8 cellular contexts compared by ENCODE assay signal in the genomic region with DNA sequence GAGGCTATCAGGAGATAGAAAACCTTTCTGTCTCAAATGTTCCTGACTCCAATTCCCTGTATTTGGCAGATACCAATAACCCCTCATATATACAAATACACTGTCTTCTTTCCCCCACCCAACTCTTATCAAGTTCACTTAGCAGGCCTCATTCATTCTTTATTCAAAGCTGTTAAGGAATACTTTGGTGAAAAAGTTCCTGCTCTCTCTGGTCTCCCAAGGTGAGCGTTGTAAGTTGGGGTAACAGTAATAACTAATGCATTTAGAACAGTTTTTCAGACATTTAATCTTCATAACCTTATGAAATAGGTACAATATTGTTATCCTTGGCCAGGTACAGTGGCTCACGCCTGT. TPM values are rescaled to one million over a fixed set of nuclear protein-coding genes. Genes with fewer than 3 reads are reported as not detected.
DNase-seq lines count a peak whose midpoint lies in the region; ATAC-seq lines count a peak whose summit lies in the region.

No MANE protein-coding gene starts in this region.

- H3K9me3 ChIP-seq in T-helper 17 cell (ENCODE audit: control insufficient read depth, low read length, poor library complexity, severe bottlenecking), result no peaks in the 10 kb centered on the region
- no peaks in the 10 kb centered on the region for H3K9me3 ChIP-seq in iPS-18a (ENCODE audit: control insufficient read depth, low read depth, low read length)
- H3K9me3 ChIP-seq in subcutaneous abdominal adipose tissue (ENCODE audit: control insufficient read depth in 5 of 5, low read length in 5 of 5), result no peaks in the 10 kb centered on the region

- ATAC-seq in T-helper 17 cell, result no peak
- no peak for ATAC-seq in HG03139 (IDR thresholded peaks at IDR 0.05; ENCODE audit: unreplicated experiment)

- H3K4me3 Mint-ChIP-seq in activated naive CD4-positive, alpha-beta T cell treated with anti-CD3 and anti-CD28 coated beads, Interleukin-2, amount 50 U/mL, for 24 hours, result peak overlapping the region; percentile 91
- peak overlapping the region; percentile 94 for H3K4me3 Mint-ChIP-seq in T-helper 17 cell

- H3K9ac ChIP-seq in iPS-18a (ENCODE audit: low read length) (no peak overlapping the region), subcutaneous abdominal adipose tissue (ENCODE audit: low read length in 5 of 5) (no peak overlapping the region)

- H3K27ac ChIP-seq in iPS-18a (ENCODE audit: low read length) (no peak overlapping the region), subcutaneous abdominal adipose tissue (ENCODE audit: low read depth, low read length) (no peak overlapping the region)

- no peaks in the 10 kb centered on the region for H3K27me3 Mint-ChIP-seq in activated naive CD4-positive, alpha-beta T cell treated with anti-CD3 and anti-CD28 coated beads, Interleukin-2, amount 50 U/mL, for 24 hours
- no peaks in the 10 kb centered on the region for H3K27me3 Mint-ChIP-seq in T-helper 17 cell

- no peaks in the 10 kb centered on the region for H3K36me3 Mint-ChIP-seq in activated naive CD4-positive, alpha-beta T cell treated with anti-CD3 and anti-CD28 coated beads, Interleukin-2, amount 50 U/mL, for 24 hours
- peaks cover 3% of the 10 kb centered on the region for H3K36me3 Mint-ChIP-seq in T-helper 17 cell (ENCODE audit: low read depth)

- no peak overlapping the region for H3K27ac Mint-ChIP-seq in activated naive CD4-positive, alpha-beta T cell treated with anti-CD3 and anti-CD28 coated beads, Interleukin-2, amount 50 U/mL, for 24 hours
- peak overlapping the region; percentile 90 for H3K27ac Mint-ChIP-seq in T-helper 17 cell

- H3K4me3 ChIP-seq in iPS-18a (ENCODE audit: low read length) (peak overlapping the region; percentile 79), subcutaneous abdominal adipose tissue (ENCODE audit: low read depth in 1 of 5, low read length in 5 of 5) (peak overlapping the region in 3 of 5 donors; percentile 51 to 66 (median 58))

- H3K4me1 ChIP-seq in iPS-18a (ENCODE audit: control insufficient read depth, low read depth, low read length) (peaks cover 18% of the 10 kb centered on the region), subcutaneous abdominal adipose tissue (ENCODE audit: control insufficient read depth in 5 of 5, insufficient read depth in 5 of 5, low read length in 5 of 5) (peaks cover 2 to 36% (median 29%) of the 10 kb centered on the region in 5 donors)

- H3K36me3 ChIP-seq in iPS-18a (ENCODE audit: control insufficient read depth, low read depth, low read length) (no peaks in the 10 kb centered on the region), subcutaneous abdominal adipose tissue (ENCODE audit: control insufficient read depth in 5 of 5, insufficient read depth in 5 of 5, low read length in 5 of 5) (no peaks in the 10 kb centered on the region)

- no peaks in the 10 kb centered on the region for H3K9me3 Mint-ChIP-seq in activated naive CD4-positive, alpha-beta T cell treated with anti-CD3 and anti-CD28 coated beads, Interleukin-2, amount 50 U/mL, for 24 hours

- DNase-seq in activated naive CD4-positive, alpha-beta T cell (lab: John Stamatoyannopoulos, UW), result no peak
- DNase-seq in T-helper 17 cell, result no peak
- no peak for DNase-seq in Kasumi-1 (lab: John Stamatoyannopoulos, UW)
- no peak for DNase-seq in SKM-1 treated with dmso at 0.1 percent for 144 hours (lab: John Stamatoyannopoulos, UW; ENCODE audit: unreplicated experiment)

- H3K4me1 Mint-ChIP-seq in activated naive CD4-positive, alpha-beta T cell treated with anti-CD3 and anti-CD28 coated beads, Interleukin-2, amount 50 U/mL, for 24 hours, result peaks cover 39% of the 10 kb centered on the region
- peaks cover 33% of the 10 kb centered on the region for H3K4me1 Mint-ChIP-seq in T-helper 17 cell

- H3K27me3 ChIP-seq in iPS-18a (ENCODE audit: control insufficient read depth, insufficient read depth, low read length) (no peaks in the 10 kb centered on the region), subcutaneous abdominal adipose tissue (ENCODE audit: control insufficient read depth in 5 of 5, insufficient read depth in 4 of 5, low read length in 5 of 5) (peaks cover under 1 to 8% (median 2%) of the 10 kb centered on the region in 5 donors)

RNA-seq across cellular contexts. Expression of a gene that starts 3.9 kb away (rescaled TPM):
- 1 to 10 TPM; 6.7 to 9.5 TPM for total RNA-seq in T-helper 17 cell

RNA-seq across cellular contexts. Expression of a gene that starts 10.2 kb away (rescaled TPM):
- 10 to 100 TPM; 83.3 to 83.9 TPM for total RNA-seq in T-helper 17 cell

RNA-seq across cellular contexts. Expression of a gene that starts 18.8 kb away (rescaled TPM):
- total RNA-seq in T-helper 17 cell, result 10 to 100 TPM; 12.9 to 13.8 TPM

RNA-seq across cellular contexts. Expression of a gene that starts 23.2 kb away (rescaled TPM):
- total RNA-seq in T-helper 17 cell, result 10 to 100 TPM; 41.1 to 42.0 TPM

RNA-seq across cellular contexts. Expression of a gene that starts 31.3 kb away (rescaled TPM):
- total RNA-seq in T-helper 17 cell, result 1 to 10 TPM in 1 of 2 donors, under 1 TPM in 1; 0.70 to 1.4 TPM
